16 cellular contexts compared by ENCODE assay signal in genomic region chr7:96118449-96119001, GRCh38.
DNase-seq lines count a peak whose midpoint lies in the region; ATAC-seq and TF ChIP-seq lines count a peak whose summit lies in the region.
"Had no signal": no experiment of that assay in that cellular context is flagged by ENCODE, and none has a peak within 500 bp of the region (broad histone marks: within the 10 kb centered on the region; RNA-seq: fewer than 3 reads in every experiment).

No MANE protein-coding gene starts in this region.

- H3K4me3 ChIP-seq in choroid plexus epithelial cell (ENCODE audit: low read depth, low read length) = no peak overlapping the region
- H3K4me3 ChIP-seq in prostate gland = no peak overlapping the region
- H3K4me3 ChIP-seq in breast epithelium = no peak overlapping the region
- no peak overlapping the region for H3K4me3 ChIP-seq in HAP-1
- H3K4me3 ChIP-seq: transverse colon had no signal

- TF ChIP-seq POLR2A in prostate gland (IDR thresholded peaks at IDR 0.05) (no peak), breast epithelium (IDR thresholded peaks at IDR 0.05) (no peak)

- TF ChIP-seq CTCF in choroid plexus epithelial cell (conservative IDR thresholded peaks at IDR 0.05; ENCODE audit: low read depth, low read length) (no peak), mesothelial cell of epicardium (IDR thresholded peaks at IDR 0.05; ENCODE audit: unreplicated experiment) (no peak), prostate gland (IDR thresholded peaks at IDR 0.05) (no peak), breast epithelium (IDR thresholded peaks at IDR 0.05) (no peak)

- H3K27me3 ChIP-seq in prostate gland (replicated peaks; ENCODE audit: insufficient read depth) (no peaks in the 10 kb centered on the region), breast epithelium (no peaks in the 10 kb centered on the region), HAP-1 (ENCODE audit: low read depth) (no peaks in the 10 kb centered on the region)
- H3K27me3 ChIP-seq: transverse colon had no signal

- WGBS in prostate gland = 77% methylated on average over 13 of the region's 13 CpGs

- H3K4me1 ChIP-seq in prostate gland (replicated peaks) (no peaks in the 10 kb centered on the region), breast epithelium (no peaks in the 10 kb centered on the region), HAP-1 (no peaks in the 10 kb centered on the region; the same call in 1 of the 2 replicates)
- H3K4me1 ChIP-seq: transverse colon had no signal

- H3K9me3 Mint-ChIP-seq in mesothelial cell of epicardium = peaks cover 4% of the 10 kb centered on the region
- H3K9me3 Mint-ChIP-seq: activated T-helper 2 cell treated with anti-CD3 and anti-CD28 coated beads, Interferon-gamma antibody, Interleukin-2, Interleukin-4, amounts not matched to agents 10 μg/mL and 5 μg/mL and 100 μg/mL, durations not matched to agents 14 hours and 24 hours and 36 hours had no signal

- no peaks in the 10 kb centered on the region for H3K36me3 Mint-ChIP-seq in mesothelial cell of epicardium

- H3K9me3 ChIP-seq in prostate gland (no peaks in the 10 kb centered on the region), breast epithelium (no peaks in the 10 kb centered on the region), HAP-1 (no peaks in the 10 kb centered on the region)
- H3K9me3 ChIP-seq: transverse colon had no signal

- in situ Hi-C loops in HAP-1 (cut with MboI; ENCODE audit: low sequenced_read_pairs) = no loop called here

- intact Hi-C loops in Right ventricle myocardium inferior (cut with DNase I) (no loop called here), Right ventricle myocardium superior (cut with DNase I) (no loop called here), prostate gland (cut with DNase I) (no loop called here), breast epithelium (cut with DNase I; ENCODE audit: low total_unique reads) (no loop called here)

- H3K4me1 Mint-ChIP-seq in mesothelial cell of epicardium = peaks cover 59% of the 10 kb centered on the region

- peak; percentile 23 for ATAC-seq in Right ventricle myocardium inferior
- no peak for ATAC-seq in Right ventricle myocardium superior (ENCODE audit: poor library complexity)
- ATAC-seq in HG03139 (IDR thresholded peaks at IDR 0.05; ENCODE audit: unreplicated experiment) = no peak

- peak overlapping the region; percentile 38 for H3K27ac Mint-ChIP-seq in mesothelial cell of epicardium
- H3K27ac Mint-ChIP-seq: activated T-helper 2 cell treated with anti-CD3 and anti-CD28 coated beads, Interferon-gamma antibody, Interleukin-2, Interleukin-4, amounts not matched to agents 10 μg/mL and 5 μg/mL and 100 μg/mL, durations not matched to agents 14 hours and 24 hours and 36 hours had no signal

- no peak overlapping the region for H3K4me3 Mint-ChIP-seq in mesothelial cell of epicardium

- H3K36me3 ChIP-seq in prostate gland = no peaks in the 10 kb centered on the region
- H3K36me3 ChIP-seq in breast epithelium = no peaks in the 10 kb centered on the region
- H3K36me3 ChIP-seq in HAP-1 (replicated peaks) = peaks cover 3% of the 10 kb centered on the region; the same call in 1 of the 2 replicates

- no peaks in the 10 kb centered on the region for H3K27me3 Mint-ChIP-seq in mesothelial cell of epicardium (ENCODE audit: low read depth)

- no peak for DNase-seq in Right ventricle myocardium inferior (ENCODE audit: missing footprints)
- no peak for DNase-seq in Right ventricle myocardium superior
- DNase-seq in choroid plexus epithelial cell (ENCODE audit: low read depth) = peak; percentile 30
- DNase-seq in mesothelial cell of epicardium (ENCODE audit: low spot score in 2 of 2, unreplicated experiment in 2 of 2) = no peak
- no peak for DNase-seq in prostate gland (ENCODE audit: low spot score)
- DNase-seq in breast epithelium (ENCODE audit: low spot score in 2 of 2) = no peak
- no peak for DNase-seq in HAP-1 (ENCODE audit: low spot score in 2 of 2)
- DNase-seq: C1 segment of cervical spinal cord; GOT3; NCI-H187 treated with DMSO at 0.1 percent for 48 hours; SIG-M5; stimulated activated naive CD4-positive, alpha-beta T cell treated with Interleukin-2 at 50 U/mL for 16 hours; transverse colon had no signal

- H3K27ac ChIP-seq in prostate gland (no peak overlapping the region), breast epithelium (no peak overlapping the region)
- H3K27ac ChIP-seq: HL-60, transverse colon had no signal
